Comparison of ENCODE assay signal across 30 cellular contexts in genomic region chr7:4856336-4857056, GRCh38. TPM values are rescaled to one million over a fixed set of nuclear protein-coding genes. Genes with fewer than 3 reads are reported as not detected.
DNase-seq lines count a peak whose midpoint lies in the region; TF ChIP-seq lines count a peak whose summit lies in the region.
"Had no signal": no experiment of that assay in that cellular context is flagged by ENCODE, and none has a peak within 500 bp of the region (broad histone marks: within the 10 kb centered on the region; RNA-seq: fewer than 3 reads in every experiment).

No MANE protein-coding gene starts in this region.

- peaks cover 4% of the 10 kb centered on the region for H3K9me3 Mint-ChIP-seq in activated T-cell treated with anti-CD3 and anti-CD28 coated beads, Interleukin-2, amount 50 U/mL, for 24 hours
- H3K9me3 Mint-ChIP-seq: central memory CD8-positive, alpha-beta T cell had no signal

- peaks cover 5% of the 10 kb centered on the region for H3K4me1 Mint-ChIP-seq in activated T-cell treated with anti-CD3 and anti-CD28 coated beads, Interleukin-2, amount 50 U/mL, for 24 hours (ENCODE audit: low read depth)
- H3K4me1 Mint-ChIP-seq: central memory CD8-positive, alpha-beta T cell; H9 had no signal

- H3K4me1 ChIP-seq in mesodermal cell (ENCODE audit: control insufficient read depth, insufficient read depth, low read length, poor library complexity, severe bottlenecking) (no peaks in the 10 kb centered on the region), Peyer's patch (no peaks in the 10 kb centered on the region)
- H3K4me1 ChIP-seq: suprapubic skin had no signal

- no peak overlapping the region for H3K27ac Mint-ChIP-seq in activated T-cell treated with anti-CD3 and anti-CD28 coated beads, Interleukin-2, amount 50 U/mL, for 24 hours
- H3K27ac Mint-ChIP-seq: activated naive CD4-positive, alpha-beta T cell treated with anti-CD3 and anti-CD28 coated beads for 36 hours; activated T-helper 1 cell treated with anti-CD3 and anti-CD28 coated beads, Interleukin-12 subunit alpha, Interleukin-12 subunit beta, Interleukin-2, Interleukin-4 antibody, amounts not matched to agents 30 ng/mL and 10 ng/mL and 1 ng/mL, durations not matched to agents 14 hours and 24 hours and 36 hours; CD14-positive monocyte; H9; nephron progenitor cell had no signal

- WGBS in mesodermal cell (ENCODE audit: insufficient coverage in 2 of 2), 2 experiments: 85 to 88% methylated on average over 2 to 5 of the region's 10 CpGs

- H3K36me3 Mint-ChIP-seq in activated T-cell treated with anti-CD3 and anti-CD28 coated beads, Interleukin-2, amount 50 U/mL, for 24 hours (ENCODE audit: low read depth): no peaks in the 10 kb centered on the region
- H3K36me3 Mint-ChIP-seq: CD14-positive monocyte had no signal

- no peaks in the 10 kb centered on the region for H3K27me3 ChIP-seq in Peyer's patch
- H3K27me3 ChIP-seq: upper lobe of left lung had no signal

- peak overlapping the region; percentile 57 for H3K27ac ChIP-seq in mesodermal cell (ENCODE audit: low read depth, low read length, severe bottlenecking)
- no peak overlapping the region for H3K27ac ChIP-seq in Peyer's patch
- H3K27ac ChIP-seq: skin epidermis, suprapubic skin, upper lobe of left lung had no signal

- H3K36me3 ChIP-seq in mesodermal cell (ENCODE audit: control insufficient read depth, insufficient read depth, low read length) (no peaks in the 10 kb centered on the region), Peyer's patch (no peaks in the 10 kb centered on the region)
- H3K36me3 ChIP-seq: suprapubic skin, upper lobe of left lung had no signal

- no peak for TF ChIP-seq POLR2A in Peyer's patch (IDR thresholded peaks at IDR 0.05)

- H3K4me3 Mint-ChIP-seq in activated T-cell treated with anti-CD3 and anti-CD28 coated beads, Interleukin-2, amount 50 U/mL, for 24 hours: no peak overlapping the region
- H3K4me3 Mint-ChIP-seq: activated naive CD4-positive, alpha-beta T cell treated with anti-CD3 and anti-CD28 coated beads for 36 hours; activated T-helper 1 cell treated with anti-CD3 and anti-CD28 coated beads, Interleukin-12 subunit alpha, Interleukin-12 subunit beta, Interleukin-2, Interleukin-4 antibody, amounts not matched to agents 30 ng/mL and 10 ng/mL and 1 ng/mL, durations not matched to agents 14 hours and 24 hours and 36 hours; CD14-positive monocyte; central memory CD8-positive, alpha-beta T cell; H9; nephron progenitor cell had no signal

- DNase-seq in NCI-H1417 (lab: John Stamatoyannopoulos, UW) (peak in 2 of 3 experiments; percentile 10 to 54), NCI-H1417 treated with DMSO at 0.1 percent for 48 hours (lab: John Stamatoyannopoulos, UW) (no peak), NCI-H2029 treated with DMSO at 0.1 percent for 48 hours (lab: John Stamatoyannopoulos, UW) (peak; percentile 2), SHP77 (lab: John Stamatoyannopoulos, UW) (peak; percentile 37 to 67), foreskin melanocyte (no peak), Peyer's patch (no peak)
- no peak for DNase-seq in activated T-cell treated with anti-CD3 and anti-CD28 coated beads, Interleukin-2, amount 50 U/mL, for 24 hours
- DNase-seq: 8988T; activated CD4-positive, alpha-beta T cell treated with anti-CD3 and anti-CD28 coated beads, Interleukin-2, amount 50 U/mL, for 48 hours; activated CD4-positive, CD25-positive, alpha-beta regulatory T cell treated with anti-CD3 and anti-CD28 coated beads, Interleukin-2, amount 50 U/mL, for 72 hours; activated CD8-positive, alpha-beta memory T cell treated with anti-CD3 and anti-CD28 coated beads, Interleukin-2, amount 50 U/mL, for 4 hours; activated naive CD4-positive, alpha-beta T cell treated with anti-CD3 and anti-CD28 coated beads for 36 hours; Calu3; dermis blood vessel endothelial cell; H9; NCI-H526 treated with DMSO at 0.1 percent for 48 hours; nephron progenitor cell; stimulated activated naive CD4-positive, alpha-beta T cell; upper lobe of left lung had no signal

- peaks cover 28% of the 10 kb centered on the region for H3K27me3 Mint-ChIP-seq in activated T-cell treated with anti-CD3 and anti-CD28 coated beads, Interleukin-2, amount 50 U/mL, for 24 hours

- peaks cover 11% of the 10 kb centered on the region for H3K9me3 ChIP-seq in mesodermal cell (ENCODE audit: control insufficient read depth, low read length)
- no peaks in the 10 kb centered on the region for H3K9me3 ChIP-seq in Peyer's patch
- H3K9me3 ChIP-seq: suprapubic skin, upper lobe of left lung had no signal

- TF ChIP-seq CTCF in Peyer's patch (IDR thresholded peaks at IDR 0.05): no peak

- H3K4me3 ChIP-seq in mesodermal cell (ENCODE audit: extremely low read depth, insufficient read depth, low read length, poor library complexity, severe bottlenecking) (no peak overlapping the region), Peyer's patch (no peak overlapping the region)
- H3K4me3 ChIP-seq: skin epidermis, suprapubic skin, upper lobe of left lung had no signal

RNA-seq across cellular contexts. Expression of gene PAPOLB, which starts 5.3 kb away (rescaled TPM):
- not detected for polyA plus RNA-seq in mesodermal cell (2013, experiment 1 of 2)
- polyA plus RNA-seq in mesodermal cell (2013, experiment 2 of 2): 0.10 TPM
- total RNA-seq in Peyer's patch: not detected
- total RNA-seq: activated naive CD4-positive, alpha-beta T cell treated with anti-CD3 and anti-CD28 coated beads for 36 hours; activated T-helper 1 cell treated with anti-CD3 and anti-CD28 coated beads, Interleukin-12 subunit alpha, Interleukin-12 subunit beta, Interleukin-2, Interleukin-4 antibody, amounts not matched to agents 30 ng/mL and 10 ng/mL and 1 ng/mL, durations not matched to agents 14 hours and 24 hours and 36 hours; esophagus mucosa; fibroblast of villous mesenchyme; left lobe of liver; T-helper 2 cell treated with Interferon-gamma antibody and Interleukin-4, amounts not matched to agents 100 ng/mL and 5 ng/mL, for 36 hours had no signal
- polyA plus RNA-seq: adipose tissue, CD14-positive monocyte had no signal

RNA-seq across cellular contexts. Expression of gene RADIL, which starts 27.0 kb away (rescaled TPM):
- 19.8 TPM for polyA plus RNA-seq in mesodermal cell (2013, experiment 1 of 2)
- 18.5 TPM for polyA plus RNA-seq in mesodermal cell (2013, experiment 2 of 2)
- total RNA-seq in Peyer's patch: 10 to 100 TPM in 1 of 4 donors, 1 to 10 TPM in 3; 1.1 to 16.5 (median 4.5) TPM
- polyA plus RNA-seq: CD14-positive monocyte had no signal

Comparison
In these comparisons a context has a peak if more than half of its experiments do, and no peak if none do; other contexts are left out.
1. DNase-seq: peak in NCI-H1417 (2 of 3), NCI-H2029 treated with DMSO at 0.1 percent for 48 hours (single experiment) and SHP77 (2 of 2); none in NCI-H1417 treated with DMSO at 0.1 percent for 48 hours (single experiment), foreskin melanocyte (single experiment), activated T-cell treated with anti-CD3 and anti-CD28 coated beads, Interleukin-2, amount 50 U/mL, for 24 hours (single experiment) and Peyer's patch (0 of 3).